29 cellular contexts compared by ENCODE assay signal in the genomic region with DNA sequence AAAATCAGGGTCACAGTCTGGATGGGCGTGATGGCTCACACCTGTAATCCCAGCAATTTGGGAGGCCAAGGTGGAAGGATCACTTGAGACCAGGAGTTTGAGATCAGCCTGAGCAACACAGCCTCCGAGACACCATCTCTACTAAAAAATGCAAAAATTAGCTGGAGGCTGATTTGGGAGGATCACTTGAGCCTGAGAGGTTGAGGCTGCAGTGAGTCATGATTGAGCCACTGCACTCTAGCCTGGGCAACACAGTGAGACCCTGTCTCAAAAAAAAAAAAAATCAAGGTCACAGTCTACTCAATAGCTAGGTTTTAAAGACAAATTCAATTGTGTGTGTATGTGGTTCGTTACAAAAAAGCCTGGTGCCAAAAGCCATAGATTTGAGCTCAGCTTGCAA. TPM values are rescaled to one million over a fixed set of nuclear protein-coding genes. Genes with fewer than 3 reads are reported as not detected.
"Had no signal": no experiment of that assay in that cellular context is flagged by ENCODE, and none has a peak within 500 bp of the region (broad histone marks: within the 10 kb centered on the region; RNA-seq: fewer than 3 reads in every experiment).

No MANE protein-coding gene starts in this region.

- FAIRE-seq: urothelium cell line had no signal

- ATAC-seq: natural killer cell; psoas muscle; right cardiac atrium; sciatic nerve; stimulated activated memory B cell treated with anti-CD40 and anti-IgM and Interleukin-4, amounts not matched to agents 10 μg/mL and 1 μg/mL and 100 μg/mL, for 72 hours; stimulated activated naive CD8-positive, alpha-beta T cell treated with anti-CD3 and anti-CD28 coated beads, Interleukin-15, amount 100 ng/mL, for 72 hours; stimulated activated naive CD8-positive, alpha-beta T cell treated with anti-CD3 and anti-CD28 coated beads, Interleukin-15, Interleukin-2, amounts not matched to agents 100 U/mL and 50 U/mL, for 24 hours had no signal

- H3K4me2 ChIP-seq: neural progenitor cell, smooth muscle cell had no signal

- H3K4me3 ChIP-seq: neural progenitor cell, ovary, psoas muscle, skin epidermis, smooth muscle cell, spleen, suprapubic skin, testis, tibial artery, transverse colon, upper lobe of left lung, vagina had no signal

- H3K27ac ChIP-seq: neural progenitor cell, ovary, parathyroid adenoma, psoas muscle, skin epidermis, spleen, suprapubic skin, testis, tibial artery, transverse colon, upper lobe of left lung, vagina had no signal

- H3K9ac ChIP-seq: neural progenitor cell, parathyroid adenoma had no signal

- H3K4me1 ChIP-seq: parathyroid adenoma, testis, tibial artery, vagina had no signal

- H3K27me3 ChIP-seq: ovary, testis, transverse colon, upper lobe of left lung, vagina had no signal

- H2AFZ ChIP-seq: neural progenitor cell, parathyroid adenoma had no signal

- H3K9me3 ChIP-seq: ovary, psoas muscle, spleen, suprapubic skin, testis, tibial artery, transverse colon, upper lobe of left lung, vagina had no signal

- H3K36me3 ChIP-seq: neural progenitor cell, ovary, spleen, suprapubic skin, tibial artery, transverse colon, upper lobe of left lung, vagina had no signal

- DNase-seq: natural killer cell; occipital lobe; ovary; psoas muscle; right cardiac atrium; stimulated activated CD4-positive, alpha-beta T cell treated with anti-CD3 and anti-CD28 coated beads, Interleukin-12 subunit alpha, Interleukin-12 subunit beta, amount 100 ng/mL, for 4 hours; stimulated activated CD4-positive, alpha-beta T cell treated with anti-CD3 and anti-CD28 coated beads, Interleukin-1b, Interleukin-23, amount 100 ng/mL, for 48 hours; stimulated activated CD4-positive, alpha-beta T cell treated with anti-CD3 and anti-CD28 coated beads, Interleukin-4, amount 100 ng/mL, for 1 hour; stimulated activated CD4-positive, alpha-beta T cell treated with anti-CD3 and anti-CD28 coated beads, Interleukin-4, amount 100 ng/mL, for 4 hours; stimulated activated CD8-positive, alpha-beta memory T cell treated with anti-CD3 and anti-CD28 coated beads, Interleukin-4, amount 100 ng/mL, for 48 hours; stimulated activated naive CD4-positive, alpha-beta T cell; stimulated activated naive CD8-positive, alpha-beta T cell treated with anti-CD3 and anti-CD28 coated beads, Interleukin-15, amount 100 ng/mL, for 72 hours; stimulated activated naive CD8-positive, alpha-beta T cell treated with anti-CD3 and anti-CD28 coated beads, Interleukin-15, Interleukin-2, amounts not matched to agents 100 U/mL and 50 U/mL, for 24 hours; substantia nigra; testis; transverse colon; upper lobe of left lung had no signal

- H3K79me2 ChIP-seq: parathyroid adenoma had no signal

RNA-seq across cellular contexts. Expression of a gene that starts 34.4 kb away (rescaled TPM):
- total RNA-seq: natural killer cell, ureter, vagina had no signal
- polyA plus RNA-seq: psoas muscle had no signal
